In the genomic region with DNA sequence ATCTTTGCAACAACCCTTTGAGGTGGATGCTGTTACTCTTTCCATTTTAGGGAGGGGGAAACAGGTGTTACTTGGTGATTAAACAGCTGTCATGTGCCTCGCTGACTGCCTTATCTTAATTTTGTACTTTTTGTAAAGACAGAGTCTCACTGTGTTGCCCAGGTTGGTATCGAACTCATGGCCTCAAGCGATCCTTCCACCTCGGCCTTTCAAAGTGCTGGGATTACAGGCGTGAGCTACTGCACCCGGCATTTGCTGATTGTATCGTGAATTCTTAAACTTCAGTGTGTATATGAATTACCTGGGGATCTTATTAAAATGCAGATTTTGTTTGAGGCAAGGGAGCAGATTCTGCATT, we compare ENCODE assay signal across 8 cellular contexts. TPM values are rescaled to one million over a fixed set of nuclear protein-coding genes. Genes with fewer than 3 reads are reported as not detected.
DNase-seq lines count a peak whose midpoint lies in the region; ATAC-seq and TF ChIP-seq lines count a peak whose summit lies in the region.

No MANE protein-coding gene starts in this region.

- no peak for ATAC-seq in naive thymus-derived CD8-positive, alpha-beta T cell
- no peak for ATAC-seq in GM19328 (IDR thresholded peaks at IDR 0.05; ENCODE audit: unreplicated experiment)

- H3K4me3 ChIP-seq in AG04449 (ENCODE audit: low read depth, low read length), result peak overlapping the region; percentile 99

- POLR2A ChIA-PET in AG04449 (lab: Yijun Ruan, JAX), result interaction anchor here (0.5 to 2.7 kb wide), 5 partner anchors 50 to 171 kb away, joined by 3 to 12 read pairs (median 8); a partner anchor contains a TSS
- POLR2A ChIA-PET in naive thymus-derived CD8-positive, alpha-beta T cell (lab: Charles Lee), result interaction anchor here (1.2 to 3.1 kb wide), 7 partner anchors 9 to 337 kb away, joined by 4 to 49 read pairs (median 18); a partner anchor contains a TSS

- H3K36me3 Mint-ChIP-seq in dendritic cell treated with granulocyte-macrophage colony-stimulating factor and Interleukin-4, amounts not matched to agents 40 ng/mL and 50 ng/mL, for 4 days (ENCODE audit: low read depth), result peaks cover 36% of the 10 kb centered on the region
- peaks cover 0 to 19% (median 2%) of the 10 kb centered on the region in 3 donors for H3K36me3 Mint-ChIP-seq in naive thymus-derived CD8-positive, alpha-beta T cell

- H3K27ac ChIP-seq in KOPT-K1 (ENCODE audit: low read depth, low read length, poor library complexity, severe bottlenecking), result peak overlapping the region; percentile 84

- H3K9me3 Mint-ChIP-seq in dendritic cell treated with granulocyte-macrophage colony-stimulating factor and Interleukin-4, amounts not matched to agents 40 ng/mL and 50 ng/mL, for 4 days, result no peaks in the 10 kb centered on the region
- H3K9me3 Mint-ChIP-seq in naive thymus-derived CD8-positive, alpha-beta T cell, result peaks cover 0 to 3% (median 0%) of the 10 kb centered on the region in 9 donors

- H3K36me3 ChIP-seq in KOPT-K1 (ENCODE audit: insufficient read depth, low read length), result peaks cover 16% of the 10 kb centered on the region; the same call in 1 of the 2 replicates

- H3K4me1 Mint-ChIP-seq in dendritic cell treated with granulocyte-macrophage colony-stimulating factor and Interleukin-4, amounts not matched to agents 40 ng/mL and 50 ng/mL, for 4 days (ENCODE audit: low read depth), result peaks cover 29% of the 10 kb centered on the region
- peaks cover 20 to 48% (median 41%) of the 10 kb centered on the region in 4 donors for H3K4me1 Mint-ChIP-seq in naive thymus-derived CD8-positive, alpha-beta T cell

- CTCF ChIA-PET in AG04449 (lab: Yijun Ruan, JAX), result interaction anchor here (0.6 to 11.5 kb wide), 25 partner anchors 9 to 190 kb away, joined by 3 to 230 read pairs (median 4); a partner anchor contains a TSS

- H3K27ac Mint-ChIP-seq in dendritic cell treated with granulocyte-macrophage colony-stimulating factor and Interleukin-4, amounts not matched to agents 40 ng/mL and 50 ng/mL, for 4 days, result peak overlapping the region; percentile 98
- H3K27ac Mint-ChIP-seq in naive thymus-derived CD8-positive, alpha-beta T cell, result peak overlapping the region; percentile 94 to 100 (median 99)

- H3K4me3 Mint-ChIP-seq in dendritic cell treated with granulocyte-macrophage colony-stimulating factor and Interleukin-4, amounts not matched to agents 40 ng/mL and 50 ng/mL, for 4 days, result peak overlapping the region; percentile 100
- H3K4me3 Mint-ChIP-seq in naive thymus-derived CD8-positive, alpha-beta T cell, result peak overlapping the region; percentile 96 to 100 (median 98)

- no peaks in the 10 kb centered on the region for H3K9me3 ChIP-seq in KOPT-K1 (ENCODE audit: insufficient read depth, low read length, poor library complexity, severe bottlenecking)

- no peaks in the 10 kb centered on the region for H3K27me3 Mint-ChIP-seq in dendritic cell treated with granulocyte-macrophage colony-stimulating factor and Interleukin-4, amounts not matched to agents 40 ng/mL and 50 ng/mL, for 4 days
- H3K27me3 Mint-ChIP-seq in naive thymus-derived CD8-positive, alpha-beta T cell, result peaks cover 0 to 3% (median 0%) of the 10 kb centered on the region in 5 donors

- no peak for TF ChIP-seq CTCF in AG04449 (IDR thresholded peaks at IDR 0.05; ENCODE audit: insufficient read depth, low read length, missing control alignments)

- intact Hi-C loops in dendritic cell treated with granulocyte-macrophage colony-stimulating factor and Interleukin-4, amounts not matched to agents 40 ng/mL and 50 ng/mL, for 4 days (cut with micrococcal nuclease), result loop anchor here (2.0 to 5.0 kb wide), 4 partner anchors 77 to 192 kb away; a partner anchor contains a TSS

- DNase-seq in AG04449 (ENCODE audit: low read depth, low spot score) (no peak), NCI-H748 (lab: John Stamatoyannopoulos, UW; ENCODE audit: unreplicated experiment) (no peak), activated gamma-delta T cell treated with Interleukin-2 at 50 U/mL for 16 hours (no peak), GM19240 (ENCODE audit: insufficient read length, low spot score) (no peak)
- DNase-seq in naive thymus-derived CD8-positive, alpha-beta T cell, result no peak

RNA-seq across cellular contexts. Expression of a gene that starts 0.7 kb away (rescaled TPM):
- total RNA-seq in naive thymus-derived CD8-positive, alpha-beta T cell, result 10 to 100 TPM; 35.1 to 41.4 TPM
- 10 to 100 TPM; 88.4 to 90.5 (median 89.4) TPM for polyA plus RNA-seq in naive thymus-derived CD8-positive, alpha-beta T cell

RNA-seq across cellular contexts. Expression of a gene that starts 29.1 kb away (rescaled TPM):
- under 1 TPM; 0.49 to 0.82 TPM for total RNA-seq in naive thymus-derived CD8-positive, alpha-beta T cell
- under 1 TPM in 2 of 3 donors, not detected in 1; 0.03 to 0.06 TPM for polyA plus RNA-seq in naive thymus-derived CD8-positive, alpha-beta T cell

RNA-seq across cellular contexts. Expression of a gene that starts 30.6 kb away (rescaled TPM):
- not detected for total RNA-seq in naive thymus-derived CD8-positive, alpha-beta T cell
- not detected for polyA plus RNA-seq in naive thymus-derived CD8-positive, alpha-beta T cell
